ENCODE assay signal across 16 cellular contexts in genomic region chr11:116654526-116654925, GRCh38.
A peak's percentile ranks its signal among the peaks of the same experiment; 100 is the strongest.
DNase-seq lines count a peak whose midpoint lies in the region; ATAC-seq and TF ChIP-seq lines count a peak whose summit lies in the region.
"Had no signal": no experiment of that assay in that cellular context is flagged by ENCODE, and none has a peak within 500 bp of the region (broad histone marks: within the 10 kb centered on the region; RNA-seq: fewer than 3 reads in every experiment).

No MANE protein-coding gene starts in this region.

- H3K4me3 ChIP-seq in H7 (ENCODE audit: insufficient read depth, low read depth, low read length) (no peak overlapping the region), vagina (no peak overlapping the region)
- H3K4me3 ChIP-seq: A549; BLaER1 treated with 17β-estradiol and CSF1 and Interleukin-3, amounts not matched to agents 10 nM and 100 nM had no signal

- ATAC-seq in HG03108 (IDR thresholded peaks at IDR 0.05; ENCODE audit: unreplicated experiment), result no peak
- ATAC-seq: A549; CD8-positive, alpha-beta T cell had no signal

- intact Hi-C loops in vagina (cut with DNase I), result no loop called here

- DNase-seq in H7, result peak; percentile 3
- DNase-seq in islet precursor cell, result peak; percentile 10
- peak; percentile 52 for DNase-seq in vagina (ENCODE audit: extremely low spot score in 2 of 2)
- no peak for DNase-seq in activated CD4-positive, alpha-beta T cell treated with anti-CD3 and anti-CD28 coated beads for 48 hours
- DNase-seq: AML-193; Calu3; CD4-positive, alpha-beta T cell; DMS79 treated with DMSO at 0.1 percent for 48 hours; GF-D8 had no signal

- no peak overlapping the region for H3K27ac ChIP-seq in vagina
- H3K27ac ChIP-seq: 22Rv1; A549; BLaER1 treated with 17β-estradiol and CSF1 and Interleukin-3, amounts not matched to agents 10 nM and 100 nM; C4-2B had no signal

- no peaks in the 10 kb centered on the region for H3K36me3 ChIP-seq in H7 (replicated peaks; ENCODE audit: control insufficient read depth, insufficient read depth, low read length)
- no peaks in the 10 kb centered on the region for H3K36me3 ChIP-seq in vagina
- H3K36me3 ChIP-seq: BLaER1 treated with 17β-estradiol and CSF1 and Interleukin-3, amounts not matched to agents 10 nM and 100 nM had no signal

- H3K27me3 ChIP-seq in H7 (ENCODE audit: control insufficient read depth, insufficient read depth, low read length) (no peaks in the 10 kb centered on the region), vagina (no peaks in the 10 kb centered on the region)
- H3K27me3 ChIP-seq: BLaER1 treated with 17β-estradiol and CSF1 and Interleukin-3, amounts not matched to agents 10 nM and 100 nM had no signal

- TF ChIP-seq POLR2A in vagina (IDR thresholded peaks at IDR 0.05), result no peak

- no peak for TF ChIP-seq CTCF in vagina (IDR thresholded peaks at IDR 0.05)

- no peaks in the 10 kb centered on the region for H3K4me1 ChIP-seq in vagina
- H3K4me1 ChIP-seq: A549; BLaER1 treated with 17β-estradiol and CSF1 and Interleukin-3, amounts not matched to agents 10 nM and 100 nM; Caco-2 had no signal

- no peaks in the 10 kb centered on the region for H3K9me3 ChIP-seq in vagina
